17 cellular contexts compared by ENCODE assay signal in genomic region chr20:4084096-4084495, GRCh38.
A peak's percentile ranks its signal among the peaks of the same experiment; 100 is the strongest.
DNase-seq lines count a peak whose midpoint lies in the region; ATAC-seq and TF ChIP-seq lines count a peak whose summit lies in the region.
"Had no signal": no experiment of that assay in that cellular context is flagged by ENCODE, and none has a peak within 500 bp of the region (broad histone marks: within the 10 kb centered on the region; RNA-seq: fewer than 3 reads in every experiment).

No MANE protein-coding gene starts in this region.

- H3K27ac Mint-ChIP-seq in activated CD4-positive, alpha-beta T cell treated with anti-CD3 and anti-CD28 coated beads, Interleukin-2, amount 10 ng/mL, durations not matched to agents 7 days and 5 days, result peak overlapping the region; percentile 61
- H3K27ac Mint-ChIP-seq in nephron, result peak overlapping the region in 2 of 3 experiments; percentile 4 to 21
- H3K27ac Mint-ChIP-seq: activated B cell treated with CpG ODN at 0.5 μM for 24 hours, neural progenitor cell had no signal

- H3K4me3 Mint-ChIP-seq in activated CD4-positive, alpha-beta T cell treated with anti-CD3 and anti-CD28 coated beads, Interleukin-2, amount 10 ng/mL, durations not matched to agents 7 days and 5 days, result no peak overlapping the region
- H3K4me3 Mint-ChIP-seq in nephron, result no peak overlapping the region
- H3K4me3 Mint-ChIP-seq: activated B cell treated with CpG ODN at 0.5 μM for 24 hours, neural progenitor cell had no signal

- H3K4me1 Mint-ChIP-seq in activated CD4-positive, alpha-beta T cell treated with anti-CD3 and anti-CD28 coated beads, Interleukin-2, amount 10 ng/mL, durations not matched to agents 7 days and 5 days, result peaks cover 46% of the 10 kb centered on the region
- H3K4me1 Mint-ChIP-seq in nephron, result peaks cover 26% of the 10 kb centered on the region

- no peak overlapping the region for H3K4me3 ChIP-seq in DND-41 (ENCODE audit: low read depth in 1 of 2, low read length in 2 of 2)
- H3K4me3 ChIP-seq in adipocyte (ENCODE audit: low read length), result no peak overlapping the region
- H3K4me3 ChIP-seq: neural progenitor cell, stomach, uterus had no signal

- POLR2A ChIA-PET in activated CD4-positive, alpha-beta T cell treated with anti-CD3 and anti-CD28 coated beads, Interleukin-2, amount 10 ng/mL, durations not matched to agents 7 days and 5 days (lab: Charles Lee), result interaction anchor here (2.1 kb wide), 1 partner anchor 70 kb away, joined by 5 read pairs; no protein-coding TSS in a partner anchor

- H4K20me1 ChIP-seq in DND-41 (ENCODE audit: insufficient read depth, low read length), result no peaks in the 10 kb centered on the region

- CTCF ChIA-PET in activated CD4-positive, alpha-beta T cell treated with anti-CD3 and anti-CD28 coated beads, Interleukin-2, amount 10 ng/mL, durations not matched to agents 7 days and 5 days (lab: Charles Lee), result interaction anchor here (0.6 to 2.4 kb wide), 9 partner anchors 14 to 333 kb away, joined by 3 to 10 read pairs (median 3); no protein-coding TSS in a partner anchor

- peaks cover 8% of the 10 kb centered on the region for H3K9me3 Mint-ChIP-seq in activated CD4-positive, alpha-beta T cell treated with anti-CD3 and anti-CD28 coated beads, Interleukin-2, amount 10 ng/mL, durations not matched to agents 7 days and 5 days
- H3K9me3 Mint-ChIP-seq in nephron, result peaks cover 11% of the 10 kb centered on the region
- H3K9me3 Mint-ChIP-seq: activated B cell treated with CpG ODN at 0.5 μM for 24 hours had no signal

- H3K27me3 Mint-ChIP-seq in activated CD4-positive, alpha-beta T cell treated with anti-CD3 and anti-CD28 coated beads, Interleukin-2, amount 10 ng/mL, durations not matched to agents 7 days and 5 days, result no peaks in the 10 kb centered on the region
- no peaks in the 10 kb centered on the region for H3K27me3 Mint-ChIP-seq in nephron (ENCODE audit: low read depth)

- H3K4me1 ChIP-seq in DND-41 (ENCODE audit: insufficient read depth, low read length), result peaks cover 48% of the 10 kb centered on the region
- peaks cover 37% of the 10 kb centered on the region for H3K4me1 ChIP-seq in adipocyte (ENCODE audit: control insufficient read depth, insufficient read depth, low read length)
- H3K4me1 ChIP-seq: neural progenitor cell, uterus had no signal

- H3K9ac ChIP-seq in DND-41 (ENCODE audit: low read depth, low read length), result peak overlapping the region; percentile 60
- H3K9ac ChIP-seq in adipocyte (ENCODE audit: low read length), result peak overlapping the region; percentile 74
- H3K9ac ChIP-seq: neural progenitor cell had no signal

- DNase-seq in activated CD4-positive, alpha-beta T cell treated with anti-CD3 and anti-CD28 coated beads, Interleukin-2, amount 10 ng/mL, durations not matched to agents 7 days and 5 days, result no peak
- DNase-seq in activated CD4-positive, alpha-beta T cell treated with anti-CD3 and anti-CD28 coated beads, Interleukin-2, amount 50 U/mL, for 48 hours, result no peak
- DNase-seq in DND-41 (no peak), adipocyte (ENCODE audit: low read depth) (no peak), NCI-H2171 (lab: John Stamatoyannopoulos, UW) (no peak), sciatic nerve (ENCODE audit: low spot score) (no peak)
- DNase-seq: activated B cell treated with CpG ODN at 0.5 μM for 24 hours, activated T-cell treated with anti-CD3 and anti-CD28 coated beads for 4 hours, HCEC 1CT, kidney glomerular epithelial cell, NCI-H1417 treated with DMSO at 0.1 percent for 48 hours, stomach, uterus had no signal

- peak overlapping the region; percentile 99 for H3K27ac ChIP-seq in DND-41 (ENCODE audit: low read length)
- H3K27ac ChIP-seq: neural progenitor cell, uterus had no signal

- H3K9me3 ChIP-seq in DND-41 (ENCODE audit: insufficient read depth, low read length, severe bottlenecking), result no peaks in the 10 kb centered on the region
- H3K9me3 ChIP-seq in adipocyte (ENCODE audit: control insufficient read depth, low read length), result no peaks in the 10 kb centered on the region
- H3K9me3 ChIP-seq: stomach, uterus had no signal

- H3K36me3 Mint-ChIP-seq in activated CD4-positive, alpha-beta T cell treated with anti-CD3 and anti-CD28 coated beads, Interleukin-2, amount 10 ng/mL, durations not matched to agents 7 days and 5 days (ENCODE audit: low read depth), result peaks cover 10% of the 10 kb centered on the region
- peaks cover 8% of the 10 kb centered on the region for H3K36me3 Mint-ChIP-seq in nephron (ENCODE audit: low read depth)
- H3K36me3 Mint-ChIP-seq: neural progenitor cell had no signal

- TF ChIP-seq CTCF in DND-41 (IDR thresholded peaks at IDR 0.05; ENCODE audit: borderline replicate concordance, extremely low read depth, low read length, poor library complexity, severe bottlenecking) (no peak), nephron (IDR thresholded peaks at IDR 0.05; ENCODE audit: unreplicated experiment in 3 of 3) (no peak)

- no peaks in the 10 kb centered on the region for H3K36me3 ChIP-seq in DND-41 (ENCODE audit: insufficient read depth, low read length)
- H3K36me3 ChIP-seq in adipocyte (ENCODE audit: control insufficient read depth, insufficient read depth, low read length, severe bottlenecking), result no peaks in the 10 kb centered on the region
- H3K36me3 ChIP-seq: neural progenitor cell, stomach, uterus had no signal

- H2AFZ ChIP-seq in DND-41 (ENCODE audit: low read depth, low read length), result peak overlapping the region; percentile 61
- H2AFZ ChIP-seq: neural progenitor cell had no signal

- ATAC-seq in DND-41 (ENCODE audit: insufficient read depth, low read depth), result no peak
- no peak for ATAC-seq in GM19452 (IDR thresholded peaks at IDR 0.05; ENCODE audit: unreplicated experiment)
- ATAC-seq in sciatic nerve, result no peak
- ATAC-seq: Panc1 had no signal

- intact Hi-C loops in sciatic nerve (cut with DNase I), result no loop called here

- no peaks in the 10 kb centered on the region for H3K79me2 ChIP-seq in DND-41 (ENCODE audit: insufficient read depth, low read length)

- H3K4me2 ChIP-seq in DND-41 (ENCODE audit: insufficient read depth, low read length), result peak overlapping the region; percentile 71
- H3K4me2 ChIP-seq: neural progenitor cell had no signal

- no peaks in the 10 kb centered on the region for H3K27me3 ChIP-seq in DND-41 (ENCODE audit: insufficient read depth, low read length, poor library complexity)
- no peaks in the 10 kb centered on the region for H3K27me3 ChIP-seq in adipocyte (replicated peaks; ENCODE audit: control insufficient read depth, insufficient read depth, low read length)
- H3K27me3 ChIP-seq: stomach, uterus had no signal
